In genomic region chr1:210364479-210364878, GRCh38 we compare ENCODE assay signal across 21 cellular contexts. TPM values are rescaled to one million over a fixed set of nuclear protein-coding genes. Genes with fewer than 3 reads are reported as not detected.
A peak's percentile ranks its signal among the peaks of the same experiment; 100 is the strongest.
DNase-seq lines count a peak whose midpoint lies in the region; ATAC-seq and TF ChIP-seq lines count a peak whose summit lies in the region.
"Had no signal": no experiment of that assay in that cellular context is flagged by ENCODE, and none has a peak within 500 bp of the region (broad histone marks: within the 10 kb centered on the region; RNA-seq: fewer than 3 reads in every experiment).

No MANE protein-coding gene starts in this region.

- H3K4me1 Mint-ChIP-seq in activated T-helper 1 cell treated with anti-CD3 and anti-CD28 coated beads, Interleukin-12 subunit alpha, Interleukin-12 subunit beta, Interleukin-2, Interleukin-4 antibody, amounts not matched to agents 30 ng/mL and 10 ng/mL and 1 ng/mL, durations not matched to agents 14 hours and 24 hours and 36 hours (ENCODE audit: low read depth) = no peaks in the 10 kb centered on the region
- H3K4me1 Mint-ChIP-seq: activated naive CD8-positive, alpha-beta T cell treated with anti-CD3 and anti-CD28 coated beads, Interleukin-2, amount 50 U/mL, for 24 hours had no signal

- no peaks in the 10 kb centered on the region for H3K36me3 ChIP-seq in upper lobe of right lung
- H3K36me3 ChIP-seq: left lung, suprapubic skin had no signal

- H3K27ac ChIP-seq in angular gyrus (ENCODE audit: low read depth, low read length) (peak overlapping the region; percentile 13), epithelial cell of prostate (no peak overlapping the region), upper lobe of right lung (no peak overlapping the region)
- H3K27ac ChIP-seq: left lung, parathyroid adenoma, spleen, suprapubic skin had no signal

- no peak overlapping the region for H3K4me3 Mint-ChIP-seq in activated T-helper 1 cell treated with anti-CD3 and anti-CD28 coated beads, Interleukin-12 subunit alpha, Interleukin-12 subunit beta, Interleukin-2, Interleukin-4 antibody, amounts not matched to agents 30 ng/mL and 10 ng/mL and 1 ng/mL, durations not matched to agents 14 hours and 24 hours and 36 hours
- H3K4me3 Mint-ChIP-seq: activated CD4-positive, alpha-beta memory T cell treated with anti-CD3 and anti-CD28 coated beads, Interleukin-2, amount 10 ng/mL, durations not matched to agents 7 days and 5 days; activated naive CD8-positive, alpha-beta T cell treated with anti-CD3 and anti-CD28 coated beads, Interleukin-2, amount 50 U/mL, for 24 hours; WTC11 had no signal

- H3K27me3 Mint-ChIP-seq in activated T-helper 1 cell treated with anti-CD3 and anti-CD28 coated beads, Interleukin-12 subunit alpha, Interleukin-12 subunit beta, Interleukin-2, Interleukin-4 antibody, amounts not matched to agents 30 ng/mL and 10 ng/mL and 1 ng/mL, durations not matched to agents 14 hours and 24 hours and 36 hours (ENCODE audit: insufficient read depth) = peaks cover 3% of the 10 kb centered on the region
- H3K27me3 Mint-ChIP-seq: activated naive CD8-positive, alpha-beta T cell treated with anti-CD3 and anti-CD28 coated beads, Interleukin-2, amount 50 U/mL, for 24 hours had no signal

- no peaks in the 10 kb centered on the region for H3K9me3 Mint-ChIP-seq in activated T-helper 1 cell treated with anti-CD3 and anti-CD28 coated beads, Interleukin-12 subunit alpha, Interleukin-12 subunit beta, Interleukin-2, Interleukin-4 antibody, amounts not matched to agents 30 ng/mL and 10 ng/mL and 1 ng/mL, durations not matched to agents 14 hours and 24 hours and 36 hours
- H3K9me3 Mint-ChIP-seq: activated CD4-positive, alpha-beta memory T cell treated with anti-CD3 and anti-CD28 coated beads, Interleukin-2, amount 10 ng/mL, durations not matched to agents 7 days and 5 days; activated naive CD8-positive, alpha-beta T cell treated with anti-CD3 and anti-CD28 coated beads, Interleukin-2, amount 50 U/mL, for 24 hours; WTC11 had no signal

- no peaks in the 10 kb centered on the region for H3K9me3 ChIP-seq in upper lobe of right lung
- H3K9me3 ChIP-seq: left lung, spleen, suprapubic skin had no signal

- no peaks in the 10 kb centered on the region for H3K27me3 ChIP-seq in upper lobe of right lung
- H3K27me3 ChIP-seq: left lung, spleen, suprapubic skin had no signal

- H3K4me3 ChIP-seq in upper lobe of right lung = no peak overlapping the region
- H3K4me3 ChIP-seq: left lung, spleen, suprapubic skin had no signal

- intact Hi-C loops in sciatic nerve (cut with DNase I) (no loop called here), upper lobe of right lung (cut with DNase I) (no loop called here)
- intact Hi-C loops in activated T-helper 1 cell treated with anti-CD3 and anti-CD28 coated beads, Interleukin-12 subunit alpha, Interleukin-12 subunit beta, Interleukin-2, Interleukin-4 antibody, amounts not matched to agents 30 ng/mL and 10 ng/mL and 1 ng/mL, durations not matched to agents 14 hours and 24 hours and 36 hours (cut with micrococcal nuclease) = no loop called here

- DNase-seq in epithelial cell of prostate (ENCODE audit: low read depth, low spot score) = peak; percentile 36
- peak in 37 of 51 donors; percentile 9 to 79 (median 47) for DNase-seq in hypothalamus (lab: John Stamatoyannopoulos, UW)
- peak; percentile 62 for DNase-seq in sciatic nerve (ENCODE audit: low spot score)
- no peak for DNase-seq in activated T-helper 1 cell treated with anti-CD3 and anti-CD28 coated beads, Interleukin-12 subunit alpha, Interleukin-12 subunit beta, Interleukin-2, Interleukin-4 antibody, amounts not matched to agents 30 ng/mL and 10 ng/mL and 1 ng/mL, durations not matched to agents 14 hours and 24 hours and 36 hours (ENCODE audit: low spot score)
- DNase-seq in upper lobe of right lung = no peak
- no peak for DNase-seq in NCI-H345 (lab: John Stamatoyannopoulos, UW)
- no peak for DNase-seq in activated gamma-delta T cell treated with Interleukin-2 at 50 U/mL for 16 hours
- DNase-seq: activated CD4-positive, alpha-beta memory T cell treated with anti-CD3 and anti-CD28 coated beads, Interleukin-2, amount 10 ng/mL, durations not matched to agents 7 days and 5 days; activated naive CD8-positive, alpha-beta T cell treated with anti-CD3 and anti-CD28 coated beads, Interleukin-2, amount 50 U/mL, for 24 hours; central memory CD4-positive, alpha-beta T cell; effector memory CD4-positive, alpha-beta T cell; left lung; NCI-H2029; NCI-H524 treated with DMSO at 0.1 percent for 48 hours; SHP77; spleen had no signal

- no peak overlapping the region for H3K27ac Mint-ChIP-seq in activated T-helper 1 cell treated with anti-CD3 and anti-CD28 coated beads, Interleukin-12 subunit alpha, Interleukin-12 subunit beta, Interleukin-2, Interleukin-4 antibody, amounts not matched to agents 30 ng/mL and 10 ng/mL and 1 ng/mL, durations not matched to agents 14 hours and 24 hours and 36 hours
- H3K27ac Mint-ChIP-seq: activated CD4-positive, alpha-beta memory T cell treated with anti-CD3 and anti-CD28 coated beads, Interleukin-2, amount 10 ng/mL, durations not matched to agents 7 days and 5 days; activated naive CD8-positive, alpha-beta T cell treated with anti-CD3 and anti-CD28 coated beads, Interleukin-2, amount 50 U/mL, for 24 hours; WTC11 had no signal

- no peak for TF ChIP-seq CTCF in upper lobe of right lung (IDR thresholded peaks at IDR 0.05)

- H3K36me3 Mint-ChIP-seq in activated T-helper 1 cell treated with anti-CD3 and anti-CD28 coated beads, Interleukin-12 subunit alpha, Interleukin-12 subunit beta, Interleukin-2, Interleukin-4 antibody, amounts not matched to agents 30 ng/mL and 10 ng/mL and 1 ng/mL, durations not matched to agents 14 hours and 24 hours and 36 hours (ENCODE audit: low read depth) = no peaks in the 10 kb centered on the region
- H3K36me3 Mint-ChIP-seq: WTC11 had no signal

- H3K4me1 ChIP-seq in upper lobe of right lung = no peaks in the 10 kb centered on the region
- H3K4me1 ChIP-seq: parathyroid adenoma, spleen had no signal

- ATAC-seq in sciatic nerve (peak; percentile 84), upper lobe of right lung (no peak)
- ATAC-seq: activated naive CD8-positive, alpha-beta T cell treated with anti-CD3 and anti-CD28 coated beads, Interleukin-2, amount 50 U/mL, for 24 hours; HCT116; left lung; WTC11 had no signal

RNA-seq across cellular contexts. Expression of gene HHAT, which starts 35.8 kb away (rescaled TPM):
- total RNA-seq in sciatic nerve (7.7 TPM), upper lobe of right lung (4.3 TPM)
- total RNA-seq in activated T-helper 1 cell treated with anti-CD3 and anti-CD28 coated beads, Interleukin-12 subunit alpha, Interleukin-12 subunit beta, Interleukin-2, Interleukin-4 antibody, amounts not matched to agents 30 ng/mL and 10 ng/mL and 1 ng/mL, durations not matched to agents 14 hours and 24 hours and 36 hours = 0.67 and 0.73 TPM in 2 replicates

Comparison
In these comparisons a context has a peak if more than half of its experiments do, and no peak if none do; other contexts are left out.
1. DNase-seq: peak in epithelial cell of prostate (single experiment), hypothalamus (37 of 51) and sciatic nerve (single experiment); none in activated T-helper 1 cell treated with anti-CD3 and anti-CD28 coated beads, Interleukin-12 subunit alpha, Interleukin-12 subunit beta, Interleukin-2, Interleukin-4 antibody, amounts not matched to agents 30 ng/mL and 10 ng/mL and 1 ng/mL, durations not matched to agents 14 hours and 24 hours and 36 hours (single experiment), upper lobe of right lung (single experiment), NCI-H345 (single experiment) and activated gamma-delta T cell treated with Interleukin-2 at 50 U/mL for 16 hours (single experiment).